Comparison of ENCODE assay signal across 34 cellular contexts in the genomic region with DNA sequence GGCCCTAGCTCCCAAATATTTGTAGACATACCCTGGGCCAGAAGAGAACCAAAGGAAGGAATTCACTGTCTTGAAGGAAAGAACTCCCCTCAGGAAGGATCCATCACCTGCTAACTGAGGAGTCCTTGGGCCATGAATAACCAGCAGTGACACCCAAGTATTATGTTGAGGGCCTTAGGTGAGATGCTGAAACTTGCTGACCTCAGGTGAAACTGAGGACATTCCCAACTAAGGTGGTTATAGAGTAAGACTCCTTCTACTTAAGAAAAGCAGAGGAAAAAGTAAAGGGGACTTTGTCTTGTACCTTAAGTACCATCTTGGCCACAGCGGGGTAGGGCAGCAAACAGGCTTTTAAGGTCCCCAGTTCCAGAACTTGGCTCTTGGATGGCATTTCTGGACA.
"Had no signal": no experiment of that assay in that cellular context is flagged by ENCODE, and none has a peak within 500 bp of the region (broad histone marks: within the 10 kb centered on the region; RNA-seq: fewer than 3 reads in every experiment).

No MANE protein-coding gene starts in this region.

- DNase-seq: Karpas-422, Kasumi-1, MG63, MM.1S, MV-4-11, NCI-H1048, NCI-H1092, NCI-H1092 treated with DMSO at 0.1 percent for 48 hours, NCI-H1105, NCI-H1105 treated with DMSO at 0.1 percent for 48 hours, NCI-H1417, NCI-H1417 treated with DMSO at 0.1 percent for 48 hours, NCI-H1436, NCI-H1436 treated with DMSO at 0.1 percent for 48 hours, NCI-H146, NCI-H1694, NCI-H1694 treated with DMSO at 0.1 percent for 48 hours, NCI-H187, NCI-H187 treated with DMSO at 0.1 percent for 48 hours, NCI-H1930, NCI-H2029, NCI-H2029 treated with DMSO at 0.1 percent for 48 hours, NCI-H2081, NCI-H2081 treated with DMSO at 0.1 percent for 48 hours, NCI-H2107, NCI-H2171, NCI-H2171 treated with DMSO at 0.1 percent for 48 hours, NCI-H2227 treated with DMSO at 0.1 percent for 48 hours, NCI-H226, NCI-H345, NCI-H446, NCI-H446 treated with DMSO at 0.1 percent for 48 hours, NCI-H510A, NCI-H510A treated with DMSO at 0.1 percent for 48 hours had no signal

- H3K9me3 ChIP-seq: MG63 had no signal

- H3K36me3 ChIP-seq: MG63 had no signal

- H3K27me3 ChIP-seq: MG63 had no signal

- H3K4me3 ChIP-seq: MG63 had no signal
